In genomic region chr1:44924835-44925464, GRCh38 we compare ENCODE assay signal across 9 cellular contexts.
DNase-seq lines count a peak whose midpoint lies in the region; ATAC-seq and TF ChIP-seq lines count a peak whose summit lies in the region.
"Had no signal": no experiment of that assay in that cellular context is flagged by ENCODE, and none has a peak within 500 bp of the region (broad histone marks: within the 10 kb centered on the region; RNA-seq: fewer than 3 reads in every experiment).

No MANE protein-coding gene starts in this region.

- ATAC-seq in omental fat pad (ENCODE audit: low FRiP score), result no peak

- in situ Hi-C loops in G401 (cut with HindIII; ENCODE audit: low sequenced_read_pairs), result no loop called here

- POLR2A ChIA-PET in BJ (lab: Charles Lee), result interaction anchor here (0.6 kb wide), 3 partner anchors 22 to 94 kb away, joined by 3 to 4 read pairs (median 4); partner anchors contain the start of gene UROD

- H3K36me3 ChIP-seq in BJ (ENCODE audit: control insufficient read depth, insufficient read depth, low read length), result no peaks in the 10 kb centered on the region
- H3K36me3 ChIP-seq in WERI-Rb-1, result no peaks in the 10 kb centered on the region; the same call in none of the 2 replicates

- H3K27ac ChIP-seq in WERI-Rb-1, result no peak overlapping the region

- CTCF ChIA-PET in BJ (lab: Yijun Ruan, JAX), result interaction anchor here (0.7 to 2.2 kb wide), 3 partner anchors 12 to 194 kb away, joined by 3 to 4 read pairs (median 4); partner anchors contain the start of gene RNU5D-1

- H3K27me3 ChIP-seq in BJ (ENCODE audit: control insufficient read depth, insufficient read depth, low read length) (no peaks in the 10 kb centered on the region), WERI-Rb-1 (ENCODE audit: insufficient read depth, low read depth, severe bottlenecking) (no peaks in the 10 kb centered on the region)

- TF ChIP-seq CTCF in BJ (IDR thresholded peaks at IDR 0.05; ENCODE audit: insufficient read depth, low read depth, low read length) (peak; percentile 33), HFF-Myc (IDR thresholded peaks at IDR 0.05; ENCODE audit: low read depth, low read length, missing control alignments) (peak; percentile 45), WERI-Rb-1 (IDR thresholded peaks at IDR 0.05; ENCODE audit: low read depth, low read length) (peak; percentile 46), omental fat pad (IDR thresholded peaks at IDR 0.05) (no peak)

- H3K4me3 ChIP-seq in BJ (ENCODE audit: low read depth, low read length), result no peak overlapping the region
- no peak overlapping the region for H3K4me3 ChIP-seq in HFF-Myc (replicated peaks; ENCODE audit: low read depth, low read length)
- no peak overlapping the region for H3K4me3 ChIP-seq in WERI-Rb-1 (ENCODE audit: low read depth, low read length)

- no peaks in the 10 kb centered on the region for H3K9me3 ChIP-seq in WERI-Rb-1 (ENCODE audit: severe bottlenecking)

- DNase-seq in BJ (ENCODE audit: low read depth) (peak; percentile 46), HFF-Myc (ENCODE audit: extremely low read depth, low read depth) (peak; percentile 52), WERI-Rb-1 (peak; percentile 18), kidney glomerular epithelial cell (lab: John Stamatoyannopoulos, UW) (peak; percentile 31), omental fat pad (ENCODE audit: low spot score) (no peak), G401 (ENCODE audit: low spot score) (no peak), NCI-H2107 treated with DMSO at 0.1 percent for 48 hours (lab: John Stamatoyannopoulos, UW; ENCODE audit: unreplicated experiment) (no peak)
- DNase-seq in activated CD8-positive, alpha-beta memory T cell treated with anti-CD3 and anti-CD28 coated beads, Interleukin-2, amount 50 U/mL, for 4 hours, result no peak
- DNase-seq: H7 had no signal

Comparison
In these comparisons a context has a peak if more than half of its experiments do, and no peak if none do; other contexts are left out.
1. DNase-seq: peak in BJ (single experiment), HFF-Myc (single experiment), WERI-Rb-1 (single experiment) and kidney glomerular epithelial cell (single experiment); none in omental fat pad (single experiment), G401 (single experiment), NCI-H2107 treated with DMSO at 0.1 percent for 48 hours (single experiment) and activated CD8-positive, alpha-beta memory T cell treated with anti-CD3 and anti-CD28 coated beads, Interleukin-2, amount 50 U/mL, for 4 hours (single experiment).
2. CTCF ChIP-seq: peak in BJ (single experiment), HFF-Myc (single experiment) and WERI-Rb-1 (single experiment); none in omental fat pad (0 of 3).